In genomic region chr6:54059683-54060082, GRCh38 we compare ENCODE assay signal across 22 cellular contexts. TPM values are rescaled to one million over a fixed set of nuclear protein-coding genes. Genes with fewer than 3 reads are reported as not detected.
DNase-seq lines count a peak whose midpoint lies in the region; ATAC-seq and TF ChIP-seq lines count a peak whose summit lies in the region.
"Had no signal": no experiment of that assay in that cellular context is flagged by ENCODE, and none has a peak within 500 bp of the region (broad histone marks: within the 10 kb centered on the region; RNA-seq: fewer than 3 reads in every experiment).

No MANE protein-coding gene starts in this region.

- WGBS in right cardiac atrium = 58% methylated on average over 2 of the region's 2 CpGs
- WGBS in hepatocyte (ENCODE audit: low lambda C conversion rate, missing lambda C conversion rate) = 97% methylated on average over 2 of the region's 2 CpGs

- H3K9me3 ChIP-seq in right cardiac atrium (ENCODE audit: control insufficient read depth, low read length) (no peaks in the 10 kb centered on the region), right atrium auricular region (no peaks in the 10 kb centered on the region), hepatocyte (ENCODE audit: low read depth) (no peaks in the 10 kb centered on the region)
- H3K9me3 ChIP-seq: esophagus squamous epithelium, spleen had no signal

- no peaks in the 10 kb centered on the region for H3K36me3 ChIP-seq in right atrium auricular region
- no peaks in the 10 kb centered on the region for H3K36me3 ChIP-seq in hepatocyte (replicated peaks; ENCODE audit: insufficient read depth, low read depth)
- H3K36me3 ChIP-seq in H7 (replicated peaks; ENCODE audit: control insufficient read depth, insufficient read depth, low read length) = no peaks in the 10 kb centered on the region
- H3K36me3 ChIP-seq: cardiac muscle cell, esophagus squamous epithelium, spleen had no signal

- H3K27me3 ChIP-seq in right cardiac atrium (ENCODE audit: control insufficient read depth, insufficient read depth) = no peaks in the 10 kb centered on the region
- H3K27me3 ChIP-seq in right atrium auricular region = no peaks in the 10 kb centered on the region
- H3K27me3 ChIP-seq in hepatocyte = no peaks in the 10 kb centered on the region
- H3K27me3 ChIP-seq in H7 (ENCODE audit: control insufficient read depth, insufficient read depth, low read length) = no peaks in the 10 kb centered on the region
- H3K27me3 ChIP-seq: cardiac muscle cell, esophagus squamous epithelium, spleen had no signal

- DNase-seq in right cardiac atrium (no peak), right atrium auricular region (ENCODE audit: low spot score) (no peak), hepatocyte (ENCODE audit: low spot score) (no peak), H7 (no peak), NCI-H2081 (lab: John Stamatoyannopoulos, UW) (no peak), NCI-H774 (lab: John Stamatoyannopoulos, UW) (no peak), HuH-7 (ENCODE audit: low spot score) (no peak)
- DNase-seq: activated CD4-positive, alpha-beta T cell treated with anti-CD3 and anti-CD28 coated beads for 1 hour; activated naive CD8-positive, alpha-beta T cell treated with anti-CD3 and anti-CD28 coated beads, Interleukin-2, amount 50 U/mL, for 24 hours; CD4-positive, alpha-beta memory T cell; esophagus squamous epithelium; islet precursor cell; NCI-H1417; NCI-H2171; NCI-H748 treated with DMSO at 0.1 percent for 48 hours; nephron progenitor cell; spleen; T-helper 9 cell had no signal

- peak overlapping the region; percentile 19 for H3K4me2 ChIP-seq in hepatocyte

- H3K79me2 ChIP-seq in hepatocyte = no peaks in the 10 kb centered on the region

- H3K4me1 ChIP-seq in right cardiac atrium (ENCODE audit: control insufficient read depth, insufficient read depth, low read length) (no peaks in the 10 kb centered on the region), right atrium auricular region (peaks cover 0 to 38% of the 10 kb centered on the region in 2 donors), hepatocyte (ENCODE audit: insufficient read depth) (peaks cover 12% of the 10 kb centered on the region)
- H3K4me1 ChIP-seq: spleen had no signal

- H3K9me2 ChIP-seq in hepatocyte (replicated peaks; ENCODE audit: insufficient read depth) = no peaks in the 10 kb centered on the region

- H3K4me3 ChIP-seq in right cardiac atrium (ENCODE audit: low read length) (peak overlapping the region; percentile 32), right atrium auricular region (no peak overlapping the region), WI38 (ENCODE audit: low read depth, low read length) (peak overlapping the region; percentile 35), hepatocyte (no peak overlapping the region), H7 (ENCODE audit: insufficient read depth, low read depth, low read length) (no peak overlapping the region)
- H3K4me3 ChIP-seq: cardiac muscle cell, esophagus squamous epithelium, spleen had no signal

- intact Hi-C loops in right cardiac atrium (cut with DNase I) = no loop called here

- no peak overlapping the region for H2AFZ ChIP-seq in hepatocyte

- TF ChIP-seq CTCF in right atrium auricular region (IDR thresholded peaks at IDR 0.05) = no peak
- no peak for TF ChIP-seq CTCF in WI38 (IDR thresholded peaks at IDR 0.05; ENCODE audit: low read depth, low read length)
- no peak for TF ChIP-seq CTCF in hepatocyte (IDR thresholded peaks at IDR 0.05; ENCODE audit: poor library complexity)

- no peaks in the 10 kb centered on the region for H4K20me1 ChIP-seq in hepatocyte (ENCODE audit: insufficient read depth, poor library complexity, severe bottlenecking)

- H3K27ac ChIP-seq in right cardiac atrium (ENCODE audit: low read length) (no peak overlapping the region), right atrium auricular region (peak overlapping the region in 1 of 2 donors; percentile 80), hepatocyte (no peak overlapping the region)
- H3K27ac ChIP-seq: cardiac muscle cell, spleen had no signal

- peak in 1 of 2 donors; percentile 15 for ATAC-seq in right cardiac atrium
- ATAC-seq: activated naive CD8-positive, alpha-beta T cell treated with anti-CD3 and anti-CD28 coated beads, Interleukin-2, amount 50 U/mL, for 24 hours; Panc1 had no signal

RNA-seq across cellular contexts. Expression of gene MLIP, which starts 51.6 kb away (rescaled TPM):
- total RNA-seq in right cardiac atrium (100 to 1,000 TPM; 255 to 336 (median 302) TPM), right atrium auricular region (100 to 1,000 TPM; 170 to 262 TPM), hepatocyte (0.96 and 1.2 TPM in 2 replicates)
- polyA plus RNA-seq in right cardiac atrium (154 TPM), hepatocyte (1.5 TPM in 1 of 2 replicates, not detected in the other)
- total RNA-seq in H7 (2014; rRNA removed; shearing (Covaris generic)) = not detected in 2 replicates
- total RNA-seq: CD4-positive, alpha-beta memory T cell had no signal
- polyA plus RNA-seq: AG04450; CD4-positive, alpha-beta memory T cell had no signal

Comparison
In these comparisons a context has a peak if more than half of its experiments do, and no peak if none do; other contexts are left out.
1. H3K4me3 ChIP-seq: peak in right cardiac atrium (single experiment) and WI38 (single experiment); none in right atrium auricular region (0 of 2), hepatocyte (single experiment) and H7 (single experiment).
2. RNA of gene MLIP, which starts 51.6 kb away (total RNA-seq): 255 to 336 TPM in right cardiac atrium and 170 to 262 TPM in right atrium auricular region; 0.96 to 1.2 TPM in hepatocyte and not detected in H7; every median in the first group is over 10 times any median in the second.